Comparison of ENCODE assay signal across 9 cellular contexts in genomic region chr20:51326241-51326819, GRCh38.
A peak's percentile ranks its signal among the peaks of the same experiment; 100 is the strongest.
DNase-seq lines count a peak whose midpoint lies in the region; ATAC-seq and TF ChIP-seq lines count a peak whose summit lies in the region.
"Had no signal": no experiment of that assay in that cellular context is flagged by ENCODE, and none has a peak within 500 bp of the region (broad histone marks: within the 10 kb centered on the region; RNA-seq: fewer than 3 reads in every experiment).

No MANE protein-coding gene starts in this region.

- no peaks in the 10 kb centered on the region for H3K9me3 ChIP-seq in uterus

- no peak overlapping the region for H3K4me3 ChIP-seq in GM23338
- H3K4me3 ChIP-seq in uterus = no peak overlapping the region
- H3K4me3 ChIP-seq: HAP-1 had no signal

- no peaks in the 10 kb centered on the region for H3K79me2 ChIP-seq in GM23338 (replicated peaks; ENCODE audit: insufficient read depth)

- no peaks in the 10 kb centered on the region for H3K36me3 Mint-ChIP-seq in GM23338 (ENCODE audit: low read depth)
- no peaks in the 10 kb centered on the region for H3K36me3 Mint-ChIP-seq in MCF 10A (ENCODE audit: insufficient read depth, unreplicated experiment)

- H3K9me3 Mint-ChIP-seq in GM23338 (peaks cover 2% of the 10 kb centered on the region; the same call in 2 of the 3 replicates), MCF 10A (ENCODE audit: unreplicated experiment) (peaks cover 15% of the 10 kb centered on the region)

- ATAC-seq in GM23338 = peak; percentile 96
- no peak for ATAC-seq in GM21737 (IDR thresholded peaks at IDR 0.05; ENCODE audit: unreplicated experiment)
- no peak for ATAC-seq in HG03159 (IDR thresholded peaks at IDR 0.05; ENCODE audit: unreplicated experiment)

- no peak overlapping the region for H2AFZ ChIP-seq in GM23338

- no peak overlapping the region for H3K27ac Mint-ChIP-seq in GM23338
- H3K27ac Mint-ChIP-seq in MCF 10A (ENCODE audit: low read depth, unreplicated experiment) = peak overlapping the region; percentile 8

- no TSS peak for BruUV-seq in MCF 10A (replicated peaks; lab: Mats Ljungman, UMichigan)

- H3K4me1 Mint-ChIP-seq in GM23338 (peaks cover 13% of the 10 kb centered on the region), MCF 10A (ENCODE audit: insufficient read depth, unreplicated experiment) (peaks cover 12% of the 10 kb centered on the region)

- POLR2A ChIA-PET in MCF 10A (lab: Yijun Ruan, JAX) = interaction anchor here (0.7 to 2.3 kb wide), 4 partner anchors 9 to 338 kb away, joined by 3 to 7 read pairs (median 6); no protein-coding TSS in a partner anchor

- H3K4me2 ChIP-seq in GM23338 = no peak overlapping the region

- H3K4me1 ChIP-seq in GM23338 (ENCODE audit: insufficient read depth) = no peaks in the 10 kb centered on the region
- no peaks in the 10 kb centered on the region for H3K4me1 ChIP-seq in uterus

- H3K9me2 ChIP-seq in GM23338 (ENCODE audit: insufficient read depth) = no peaks in the 10 kb centered on the region

- H3K4me3 Mint-ChIP-seq in GM23338 (no peak overlapping the region), MCF 10A (ENCODE audit: unreplicated experiment) (no peak overlapping the region)

- H3K27me3 Mint-ChIP-seq in GM23338 (ENCODE audit: insufficient read depth, low read depth, poor library complexity) = peaks cover 8% of the 10 kb centered on the region
- no peaks in the 10 kb centered on the region for H3K27me3 Mint-ChIP-seq in MCF 10A (ENCODE audit: insufficient read depth, unreplicated experiment)

- DNase-seq in AG09319 (ENCODE audit: extremely low read depth, low read depth) (no peak), GM23338 (ENCODE audit: low spot score) (peak; percentile 84), SKM-1 treated with dmso at 0.1 percent for 144 hours (lab: John Stamatoyannopoulos, UW; ENCODE audit: unreplicated experiment) (peak; percentile 50), MCF 10A (ENCODE audit: unreplicated experiment) (peak; percentile 70), medulla oblongata (ENCODE audit: extremely low spot score) (peak; percentile 48), uterus (peak in 1 of 2 donors; percentile 24)

- H4K20me1 ChIP-seq in GM23338 (replicated peaks; ENCODE audit: insufficient read depth) = no peaks in the 10 kb centered on the region

- H3K36me3 ChIP-seq in GM23338 (ENCODE audit: insufficient read depth) (no peaks in the 10 kb centered on the region), uterus (no peaks in the 10 kb centered on the region)
- H3K36me3 ChIP-seq: HAP-1 had no signal

- H3K27ac ChIP-seq in GM23338 (ENCODE audit: low read depth) (no peak overlapping the region), uterus (no peak overlapping the region)

- no peak for TF ChIP-seq POLR2A in uterus (IDR thresholded peaks at IDR 0.05)

- TF ChIP-seq CTCF in AG09319 (IDR thresholded peaks at IDR 0.05; ENCODE audit: low read depth, low read length) (peak; percentile 54), GM23338 (conservative IDR thresholded peaks at IDR 0.05; ENCODE audit: low read depth in 2 of 2) (peak; percentile 76 to 78), MCF 10A (IDR thresholded peaks at IDR 0.05; ENCODE audit: unreplicated experiment) (peak; percentile 41), uterus (IDR thresholded peaks at IDR 0.05) (peak in 3 of 4 experiments; percentile 31 to 52 (median 33))

- H3K27me3 ChIP-seq in GM23338 (ENCODE audit: insufficient read depth) = no peaks in the 10 kb centered on the region
- H3K27me3 ChIP-seq in uterus = no peaks in the 10 kb centered on the region

- H3F3A ChIP-seq in GM23338 (replicated peaks; ENCODE audit: low read depth) = no peaks in the 10 kb centered on the region

- CTCF ChIA-PET in MCF 10A (lab: Yijun Ruan, JAX) = interaction anchor here (0.5 to 14.9 kb wide), 47 partner anchors 10 to 679 kb away, joined by 3 to 362 read pairs (median 3); partner anchors contain the start of gene BCAS4

- intact Hi-C loops in MCF 10A (cut with micrococcal nuclease) (no loop called here), uterus (cut with DNase I; ENCODE audit: low total_unique reads) (no loop called here)

TF ChIP-seq in GM23338, 12 proteins besides CTCF, POLR2A, EP300 and RAD21:
- TF ChIP-seq JUNB (IDR thresholded peaks at IDR 0.05; ENCODE audit: unreplicated experiment) (no peak), NANOG (IDR thresholded peaks at IDR 0.05; ENCODE audit: borderline replicate concordance) (no peak), ZNF114 (CRISPR knock-in tag; IDR thresholded peaks at IDR 0.05) (no peak), EZH2phosphoT487 (IDR thresholded peaks at IDR 0.05; ENCODE audit: unreplicated experiment) (no peak), CREB1 (CRISPR knock-in tag; IDR thresholded peaks at IDR 0.05; ENCODE audit: low read depth) (no peak), ZNF331 (CRISPR knock-in tag; IDR thresholded peaks at IDR 0.05; ENCODE audit: low read depth) (no peak), POLR2AphosphoS5 (IDR thresholded peaks at IDR 0.05; ENCODE audit: low read depth) (no peak)
- TF ChIP-seq, protein P1, sequence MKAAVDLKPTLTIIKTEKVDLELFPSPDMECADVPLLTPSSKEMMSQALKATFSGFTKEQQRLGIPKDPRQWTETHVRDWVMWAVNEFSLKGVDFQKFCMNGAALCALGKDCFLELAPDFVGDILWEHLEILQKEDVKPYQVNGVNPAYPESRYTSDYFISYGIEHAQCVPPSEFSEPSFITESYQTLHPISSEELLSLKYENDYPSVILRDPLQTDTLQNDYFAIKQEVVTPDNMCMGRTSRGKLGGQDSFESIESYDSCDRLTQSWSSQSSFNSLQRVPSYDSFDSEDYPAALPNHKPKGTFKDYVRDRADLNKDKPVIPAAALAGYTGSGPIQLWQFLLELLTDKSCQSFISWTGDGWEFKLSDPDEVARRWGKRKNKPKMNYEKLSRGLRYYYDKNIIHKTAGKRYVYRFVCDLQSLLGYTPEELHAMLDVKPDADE (IDR thresholded peaks at IDR 0.05) = no peak
- TF ChIP-seq, protein P2, sequence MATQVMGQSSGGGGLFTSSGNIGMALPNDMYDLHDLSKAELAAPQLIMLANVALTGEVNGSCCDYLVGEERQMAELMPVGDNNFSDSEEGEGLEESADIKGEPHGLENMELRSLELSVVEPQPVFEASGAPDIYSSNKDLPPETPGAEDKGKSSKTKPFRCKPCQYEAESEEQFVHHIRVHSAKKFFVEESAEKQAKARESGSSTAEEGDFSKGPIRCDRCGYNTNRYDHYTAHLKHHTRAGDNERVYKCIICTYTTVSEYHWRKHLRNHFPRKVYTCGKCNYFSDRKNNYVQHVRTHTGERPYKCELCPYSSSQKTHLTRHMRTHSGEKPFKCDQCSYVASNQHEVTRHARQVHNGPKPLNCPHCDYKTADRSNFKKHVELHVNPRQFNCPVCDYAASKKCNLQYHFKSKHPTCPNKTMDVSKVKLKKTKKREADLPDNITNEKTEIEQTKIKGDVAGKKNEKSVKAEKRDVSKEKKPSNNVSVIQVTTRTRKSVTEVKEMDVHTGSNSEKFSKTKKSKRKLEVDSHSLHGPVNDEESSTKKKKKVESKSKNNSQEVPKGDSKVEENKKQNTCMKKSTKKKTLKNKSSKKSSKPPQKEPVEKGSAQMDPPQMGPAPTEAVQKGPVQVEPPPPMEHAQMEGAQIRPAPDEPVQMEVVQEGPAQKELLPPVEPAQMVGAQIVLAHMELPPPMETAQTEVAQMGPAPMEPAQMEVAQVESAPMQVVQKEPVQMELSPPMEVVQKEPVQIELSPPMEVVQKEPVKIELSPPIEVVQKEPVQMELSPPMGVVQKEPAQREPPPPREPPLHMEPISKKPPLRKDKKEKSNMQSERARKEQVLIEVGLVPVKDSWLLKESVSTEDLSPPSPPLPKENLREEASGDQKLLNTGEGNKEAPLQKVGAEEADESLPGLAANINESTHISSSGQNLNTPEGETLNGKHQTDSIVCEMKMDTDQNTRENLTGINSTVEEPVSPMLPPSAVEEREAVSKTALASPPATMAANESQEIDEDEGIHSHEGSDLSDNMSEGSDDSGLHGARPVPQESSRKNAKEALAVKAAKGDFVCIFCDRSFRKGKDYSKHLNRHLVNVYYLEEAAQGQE (IDR thresholded peaks at IDR 0.05; ENCODE audit: unreplicated experiment) = no peak
